ENCODE assay signal across 12 cellular contexts in genomic region chr20:54063998-54064676, GRCh38. TPM values are rescaled to one million over a fixed set of nuclear protein-coding genes. Genes with fewer than 3 reads are reported as not detected.
DNase-seq lines count a peak whose midpoint lies in the region; ATAC-seq and TF ChIP-seq lines count a peak whose summit lies in the region.
"Had no signal": no experiment of that assay in that cellular context is flagged by ENCODE, and none has a peak within 500 bp of the region (broad histone marks: within the 10 kb centered on the region; RNA-seq: fewer than 3 reads in every experiment).

No MANE protein-coding gene starts in this region.

- WGBS in smooth muscle cell (ENCODE audit: low lambda C conversion rate): 89% methylated on average over 11 of the region's 11 CpGs

- peak overlapping the region; percentile 63 for H3K4me3 Mint-ChIP-seq in activated naive CD8-positive, alpha-beta T cell treated with anti-CD3 and anti-CD28 coated beads, Interleukin-2, amount 10 ng/mL, durations not matched to agents 7 days and 5 days

- no peaks in the 10 kb centered on the region for H4K20me1 ChIP-seq in smooth muscle cell (ENCODE audit: low read depth)

- no peaks in the 10 kb centered on the region for H3K27me3 Mint-ChIP-seq in activated naive CD8-positive, alpha-beta T cell treated with anti-CD3 and anti-CD28 coated beads, Interleukin-2, amount 10 ng/mL, durations not matched to agents 7 days and 5 days

- no peaks in the 10 kb centered on the region for H3K9me3 ChIP-seq in smooth muscle cell (replicated peaks; ENCODE audit: low read depth)

- no peaks in the 10 kb centered on the region for H3K36me3 ChIP-seq in smooth muscle cell (ENCODE audit: low read depth)

- H3K79me2 ChIP-seq in smooth muscle cell (ENCODE audit: low read depth): no peaks in the 10 kb centered on the region

- no peak for TF ChIP-seq CTCF in smooth muscle cell (IDR thresholded peaks at IDR 0.05; ENCODE audit: borderline replicate concordance, insufficient read depth, poor library complexity, severe bottlenecking)

- ATAC-seq in HG03432 (IDR thresholded peaks at IDR 0.05; ENCODE audit: unreplicated experiment): peak; percentile 44
- ATAC-seq in activated naive CD8-positive, alpha-beta T cell treated with anti-CD3 and anti-CD28 coated beads, Interleukin-2, amount 10 ng/mL, durations not matched to agents 7 days and 5 days (ENCODE audit: low read depth): peak; percentile 54

- H3F3A ChIP-seq in smooth muscle cell (ENCODE audit: low read depth): no peaks in the 10 kb centered on the region

- H3K27me3 ChIP-seq in smooth muscle cell (ENCODE audit: low read depth): no peaks in the 10 kb centered on the region

- no peak overlapping the region for H3K9ac ChIP-seq in smooth muscle cell (ENCODE audit: low read depth)

- POLR2A ChIA-PET in activated naive CD8-positive, alpha-beta T cell treated with anti-CD3 and anti-CD28 coated beads, Interleukin-2, amount 10 ng/mL, durations not matched to agents 7 days and 5 days (lab: Charles Lee): interaction anchor here (1.6 kb wide), 1 partner anchor 14 kb away, joined by 6 read pairs; no protein-coding TSS in a partner anchor

- peak; percentile 11 for DNase-seq in activated CD4-positive, alpha-beta T cell treated with anti-CD3 and anti-CD28 coated beads for 48 hours
- DNase-seq in activated CD4-positive, alpha-beta T cell treated with anti-CD3 and anti-CD28 coated beads for 1 hour: no peak
- DNase-seq in activated naive CD8-positive, alpha-beta T cell treated with anti-CD3 and anti-CD28 coated beads, Interleukin-2, amount 10 ng/mL, durations not matched to agents 7 days and 5 days: peak; percentile 43
- DNase-seq in stimulated activated CD8-positive, alpha-beta memory T cell treated with anti-CD3 and anti-CD28 coated beads, Interleukin-7, amount 100 ng/mL, for 4 hours (ENCODE audit: low read depth in 2 of 2): peak; percentile 22 to 34
- no peak for DNase-seq in H4 (ENCODE audit: low spot score)
- DNase-seq in smooth muscle cell (lab: John Stamatoyannopoulos, UW; ENCODE audit: unreplicated experiment): no peak
- DNase-seq in RKO (ENCODE audit: low spot score): no peak
- DNase-seq: activated CD4-positive, alpha-beta T cell treated with anti-CD3 and anti-CD28 coated beads, Interleukin-2, amount 50 U/mL, for 1 hour; NCI-H187 treated with DMSO at 0.1 percent for 48 hours; stimulated activated naive CD4-positive, alpha-beta T cell treated with Interleukin-2 at 50 U/mL for 16 hours had no signal

- no peaks in the 10 kb centered on the region for H3K36me3 Mint-ChIP-seq in activated naive CD8-positive, alpha-beta T cell treated with anti-CD3 and anti-CD28 coated beads, Interleukin-2, amount 10 ng/mL, durations not matched to agents 7 days and 5 days

- H3K4me1 Mint-ChIP-seq in activated naive CD8-positive, alpha-beta T cell treated with anti-CD3 and anti-CD28 coated beads, Interleukin-2, amount 10 ng/mL, durations not matched to agents 7 days and 5 days: peaks cover 22% of the 10 kb centered on the region

- H3K27ac ChIP-seq in smooth muscle cell (ENCODE audit: low read depth): no peak overlapping the region

- no peak overlapping the region for H3K4me3 ChIP-seq in smooth muscle cell

- no peak overlapping the region for H2AFZ ChIP-seq in smooth muscle cell (ENCODE audit: low read depth)

- no peak overlapping the region for H3K4me2 ChIP-seq in smooth muscle cell

- H3K9me3 Mint-ChIP-seq in activated naive CD8-positive, alpha-beta T cell treated with anti-CD3 and anti-CD28 coated beads, Interleukin-2, amount 10 ng/mL, durations not matched to agents 7 days and 5 days: no peaks in the 10 kb centered on the region

- H3K27ac Mint-ChIP-seq in activated naive CD8-positive, alpha-beta T cell treated with anti-CD3 and anti-CD28 coated beads, Interleukin-2, amount 10 ng/mL, durations not matched to agents 7 days and 5 days: peak overlapping the region; percentile 71

- no peaks in the 10 kb centered on the region for H3K4me1 ChIP-seq in smooth muscle cell (ENCODE audit: low read depth)

RNA-seq across cellular contexts. Expression of gene BCAS1, which starts 6.3 kb away (rescaled TPM):
- under 1 TPM in 1 of 2 experiments, not detected in 1; 0.09 TPM for total RNA-seq in activated naive CD8-positive, alpha-beta T cell treated with anti-CD3 and anti-CD28 coated beads, Interleukin-2, amount 10 ng/mL, durations not matched to agents 7 days and 5 days
- total RNA-seq in H4 (2014; rRNA removed; shearing (Covaris generic)): 0.12 TPM in 1 of 2 replicates, not detected in the other
- total RNA-seq in smooth muscle cell: 0.09 and 0.18 TPM in 2 replicates
- polyA plus RNA-seq in smooth muscle cell: 0.15 and 0.43 TPM in 2 replicates
- total RNA-seq: glomerular endothelial cell had no signal

Comparison
In these comparisons a context has a peak if more than half of its experiments do, and no peak if none do; other contexts are left out.
1. DNase-seq: peak in activated CD4-positive, alpha-beta T cell treated with anti-CD3 and anti-CD28 coated beads for 48 hours (single experiment), activated naive CD8-positive, alpha-beta T cell treated with anti-CD3 and anti-CD28 coated beads, Interleukin-2, amount 10 ng/mL, durations not matched to agents 7 days and 5 days (single experiment) and stimulated activated CD8-positive, alpha-beta memory T cell treated with anti-CD3 and anti-CD28 coated beads, Interleukin-7, amount 100 ng/mL, for 4 hours (2 of 2); none in activated CD4-positive, alpha-beta T cell treated with anti-CD3 and anti-CD28 coated beads for 1 hour (single experiment), H4 (single experiment), smooth muscle cell (single experiment) and RKO (single experiment).